ENCODE assay signal across 1 cellular context in the genomic region with DNA sequence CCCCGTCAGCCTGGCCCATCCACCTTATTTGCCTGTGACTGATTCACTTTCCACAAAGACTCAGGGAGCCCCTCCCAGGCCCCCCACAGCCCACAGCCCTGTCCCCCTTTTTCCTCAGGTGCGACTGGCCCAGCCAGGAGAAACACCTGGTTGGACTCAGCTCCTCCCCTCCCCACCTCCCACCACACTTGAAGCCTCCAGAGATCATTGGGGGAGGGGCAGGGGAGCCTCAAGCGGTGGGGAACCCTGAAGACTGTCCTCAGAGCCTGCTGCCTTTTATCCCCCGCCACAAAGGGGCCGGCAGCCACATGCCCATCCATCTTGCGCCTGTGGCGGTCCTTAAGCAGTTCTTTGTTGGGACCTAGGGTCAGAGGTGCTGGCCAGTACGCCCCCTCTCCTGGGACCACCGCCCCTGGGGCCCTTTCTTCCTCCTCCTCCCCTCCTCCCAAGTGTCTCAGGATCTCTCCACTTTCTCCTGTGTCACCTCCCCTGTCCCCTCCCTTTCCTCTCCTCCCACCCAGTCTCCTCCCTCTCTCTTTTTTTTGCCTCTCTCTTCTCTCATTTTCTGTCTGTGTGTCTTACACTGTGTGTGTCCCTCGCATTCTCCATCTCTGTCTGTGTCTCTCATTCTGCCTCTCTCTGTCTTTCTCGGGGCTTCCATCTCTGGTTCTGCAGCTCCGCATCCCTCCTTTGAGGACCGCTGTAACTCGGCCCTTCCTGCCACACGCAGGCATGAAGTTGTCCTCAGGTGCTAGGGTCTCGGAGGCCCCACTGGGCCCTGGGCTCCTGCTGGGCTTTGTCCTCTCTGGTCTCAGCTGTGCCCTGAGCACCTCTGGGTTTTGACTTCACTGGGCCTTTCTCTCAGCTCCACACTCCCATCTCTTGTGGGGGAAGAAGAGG.
TF ChIP-seq lines count a peak whose summit lies in the region.

No MANE protein-coding gene starts in this region.

TF ChIP-seq in HEK293, 187 proteins besides CTCF, POLR2A, EP300 and RAD21 (continued from another document and continues in another):
- TF ChIP-seq, protein P1, sequence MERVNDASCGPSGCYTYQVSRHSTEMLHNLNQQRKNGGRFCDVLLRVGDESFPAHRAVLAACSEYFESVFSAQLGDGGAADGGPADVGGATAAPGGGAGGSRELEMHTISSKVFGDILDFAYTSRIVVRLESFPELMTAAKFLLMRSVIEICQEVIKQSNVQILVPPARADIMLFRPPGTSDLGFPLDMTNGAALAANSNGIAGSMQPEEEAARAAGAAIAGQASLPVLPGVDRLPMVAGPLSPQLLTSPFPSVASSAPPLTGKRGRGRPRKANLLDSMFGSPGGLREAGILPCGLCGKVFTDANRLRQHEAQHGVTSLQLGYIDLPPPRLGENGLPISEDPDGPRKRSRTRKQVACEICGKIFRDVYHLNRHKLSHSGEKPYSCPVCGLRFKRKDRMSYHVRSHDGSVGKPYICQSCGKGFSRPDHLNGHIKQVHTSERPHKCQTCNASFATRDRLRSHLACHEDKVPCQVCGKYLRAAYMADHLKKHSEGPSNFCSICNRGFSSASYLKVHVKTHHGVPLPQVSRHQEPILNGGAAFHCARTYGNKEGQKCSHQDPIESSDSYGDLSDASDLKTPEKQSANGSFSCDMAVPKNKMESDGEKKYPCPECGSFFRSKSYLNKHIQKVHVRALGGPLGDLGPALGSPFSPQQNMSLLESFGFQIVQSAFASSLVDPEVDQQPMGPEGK (tag by site-specific recombination; IDR thresholded peaks at IDR 0.05), result peak; percentile 69
- TF ChIP-seq ZNF394 (tag by site-specific recombination; IDR thresholded peaks at IDR 0.05; ENCODE audit: borderline replicate concordance), result no peak
- peak; percentile 94 for TF ChIP-seq ZNF366 (tag by site-specific recombination; conservative IDR thresholded peaks at IDR 0.05)
- peak; percentile 10; the same call in 1 of the 2 replicates for TF ChIP-seq ZNF596 (tag by site-specific recombination; IDR thresholded peaks at IDR 0.05)
- TF ChIP-seq WT1 (tag by site-specific recombination; IDR thresholded peaks at IDR 0.05), result peak; percentile 94
- peak; percentile 78 for TF ChIP-seq EGR2 (tag by site-specific recombination; IDR thresholded peaks at IDR 0.05; ENCODE audit: low read depth)
- no peak for TF ChIP-seq KLF10 (tag by site-specific recombination; IDR thresholded peaks at IDR 0.05)
- TF ChIP-seq, protein P2, sequence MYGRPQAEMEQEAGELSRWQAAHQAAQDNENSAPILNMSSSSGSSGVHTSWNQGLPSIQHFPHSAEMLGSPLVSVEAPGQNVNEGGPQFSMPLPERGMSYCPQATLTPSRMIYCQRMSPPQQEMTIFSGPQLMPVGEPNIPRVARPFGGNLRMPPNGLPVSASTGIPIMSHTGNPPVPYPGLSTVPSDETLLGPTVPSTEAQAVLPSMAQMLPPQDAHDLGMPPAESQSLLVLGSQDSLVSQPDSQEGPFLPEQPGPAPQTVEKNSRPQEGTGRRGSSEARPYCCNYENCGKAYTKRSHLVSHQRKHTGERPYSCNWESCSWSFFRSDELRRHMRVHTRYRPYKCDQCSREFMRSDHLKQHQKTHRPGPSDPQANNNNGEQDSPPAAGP (tag by site-specific recombination; IDR thresholded peaks at IDR 0.05), result peak; percentile 44; the same call in 1 of the 2 replicates
- no peak for TF ChIP-seq ZNF292 (tag by site-specific recombination; IDR thresholded peaks at IDR 0.05; ENCODE audit: borderline replicate concordance, low read depth)
- TF ChIP-seq ZFHX2 (tag by site-specific recombination; conservative IDR thresholded peaks at IDR 0.05), result peak; percentile 76
- no peak for TF ChIP-seq KLF9 (tag by site-specific recombination; IDR thresholded peaks at IDR 0.05; ENCODE audit: low read depth)
- TF ChIP-seq, protein P3, sequence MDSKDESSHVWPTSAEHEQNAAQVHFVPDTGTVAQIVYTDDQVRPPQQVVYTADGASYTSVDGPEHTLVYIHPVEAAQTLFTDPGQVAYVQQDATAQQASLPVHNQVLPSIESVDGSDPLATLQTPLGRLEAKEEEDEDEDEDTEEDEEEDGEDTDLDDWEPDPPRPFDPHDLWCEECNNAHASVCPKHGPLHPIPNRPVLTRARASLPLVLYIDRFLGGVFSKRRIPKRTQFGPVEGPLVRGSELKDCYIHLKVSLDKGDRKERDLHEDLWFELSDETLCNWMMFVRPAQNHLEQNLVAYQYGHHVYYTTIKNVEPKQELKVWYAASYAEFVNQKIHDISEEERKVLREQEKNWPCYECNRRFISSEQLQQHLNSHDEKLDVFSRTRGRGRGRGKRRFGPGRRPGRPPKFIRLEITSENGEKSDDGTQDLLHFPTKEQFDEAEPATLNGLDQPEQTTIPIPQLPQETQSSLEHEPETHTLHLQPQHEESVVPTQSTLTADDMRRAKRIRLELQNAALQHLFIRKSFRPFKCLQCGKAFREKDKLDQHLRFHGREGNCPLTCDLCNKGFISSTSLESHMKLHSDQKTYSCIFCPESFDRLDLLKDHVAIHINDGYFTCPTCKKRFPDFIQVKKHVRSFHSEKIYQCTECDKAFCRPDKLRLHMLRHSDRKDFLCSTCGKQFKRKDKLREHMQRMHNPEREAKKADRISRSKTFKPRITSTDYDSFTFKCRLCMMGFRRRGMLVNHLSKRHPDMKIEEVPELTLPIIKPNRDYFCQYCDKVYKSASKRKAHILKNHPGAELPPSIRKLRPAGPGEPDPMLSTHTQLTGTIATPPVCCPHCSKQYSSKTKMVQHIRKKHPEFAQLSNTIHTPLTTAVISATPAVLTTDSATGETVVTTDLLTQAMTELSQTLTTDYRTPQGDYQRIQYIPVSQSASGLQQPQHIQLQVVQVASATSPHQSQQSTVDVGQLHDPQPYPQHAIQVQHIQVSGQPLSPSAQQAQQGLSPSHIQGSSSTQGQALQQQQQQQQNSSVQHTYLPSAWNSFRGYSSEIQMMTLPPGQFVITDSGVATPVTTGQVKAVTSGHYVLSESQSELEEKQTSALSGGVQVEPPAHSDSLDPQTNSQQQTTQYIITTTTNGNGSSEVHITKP (tag by site-specific recombination; IDR thresholded peaks at IDR 0.05), result peak; percentile 45; the same call in 1 of the 2 replicates
- TF ChIP-seq, protein P4, sequence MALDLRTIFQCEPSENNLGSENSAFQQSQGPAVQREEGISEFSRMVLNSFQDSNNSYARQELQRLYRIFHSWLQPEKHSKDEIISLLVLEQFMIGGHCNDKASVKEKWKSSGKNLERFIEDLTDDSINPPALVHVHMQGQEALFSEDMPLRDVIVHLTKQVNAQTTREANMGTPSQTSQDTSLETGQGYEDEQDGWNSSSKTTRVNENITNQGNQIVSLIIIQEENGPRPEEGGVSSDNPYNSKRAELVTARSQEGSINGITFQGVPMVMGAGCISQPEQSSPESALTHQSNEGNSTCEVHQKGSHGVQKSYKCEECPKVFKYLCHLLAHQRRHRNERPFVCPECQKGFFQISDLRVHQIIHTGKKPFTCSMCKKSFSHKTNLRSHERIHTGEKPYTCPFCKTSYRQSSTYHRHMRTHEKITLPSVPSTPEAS (tag by site-specific recombination; IDR thresholded peaks at IDR 0.05), result no peak
- no peak for TF ChIP-seq ZNF776 (tag by site-specific recombination; IDR thresholded peaks at IDR 0.05; ENCODE audit: borderline replicate concordance)
- peak; percentile 56 for TF ChIP-seq ZNF335 (tag by site-specific recombination; conservative IDR thresholded peaks at IDR 0.05)
- TF ChIP-seq, protein P5, sequence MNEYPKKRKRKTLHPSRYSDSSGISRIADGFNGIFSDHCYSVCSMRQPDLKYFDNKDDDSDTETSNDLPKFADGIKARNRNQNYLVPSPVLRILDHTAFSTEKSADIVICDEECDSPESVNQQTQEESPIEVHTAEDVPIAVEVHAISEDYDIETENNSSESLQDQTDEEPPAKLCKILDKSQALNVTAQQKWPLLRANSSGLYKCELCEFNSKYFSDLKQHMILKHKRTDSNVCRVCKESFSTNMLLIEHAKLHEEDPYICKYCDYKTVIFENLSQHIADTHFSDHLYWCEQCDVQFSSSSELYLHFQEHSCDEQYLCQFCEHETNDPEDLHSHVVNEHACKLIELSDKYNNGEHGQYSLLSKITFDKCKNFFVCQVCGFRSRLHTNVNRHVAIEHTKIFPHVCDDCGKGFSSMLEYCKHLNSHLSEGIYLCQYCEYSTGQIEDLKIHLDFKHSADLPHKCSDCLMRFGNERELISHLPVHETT (tag by site-specific recombination; IDR thresholded peaks at IDR 0.05), result no peak
- TF ChIP-seq, protein P6, sequence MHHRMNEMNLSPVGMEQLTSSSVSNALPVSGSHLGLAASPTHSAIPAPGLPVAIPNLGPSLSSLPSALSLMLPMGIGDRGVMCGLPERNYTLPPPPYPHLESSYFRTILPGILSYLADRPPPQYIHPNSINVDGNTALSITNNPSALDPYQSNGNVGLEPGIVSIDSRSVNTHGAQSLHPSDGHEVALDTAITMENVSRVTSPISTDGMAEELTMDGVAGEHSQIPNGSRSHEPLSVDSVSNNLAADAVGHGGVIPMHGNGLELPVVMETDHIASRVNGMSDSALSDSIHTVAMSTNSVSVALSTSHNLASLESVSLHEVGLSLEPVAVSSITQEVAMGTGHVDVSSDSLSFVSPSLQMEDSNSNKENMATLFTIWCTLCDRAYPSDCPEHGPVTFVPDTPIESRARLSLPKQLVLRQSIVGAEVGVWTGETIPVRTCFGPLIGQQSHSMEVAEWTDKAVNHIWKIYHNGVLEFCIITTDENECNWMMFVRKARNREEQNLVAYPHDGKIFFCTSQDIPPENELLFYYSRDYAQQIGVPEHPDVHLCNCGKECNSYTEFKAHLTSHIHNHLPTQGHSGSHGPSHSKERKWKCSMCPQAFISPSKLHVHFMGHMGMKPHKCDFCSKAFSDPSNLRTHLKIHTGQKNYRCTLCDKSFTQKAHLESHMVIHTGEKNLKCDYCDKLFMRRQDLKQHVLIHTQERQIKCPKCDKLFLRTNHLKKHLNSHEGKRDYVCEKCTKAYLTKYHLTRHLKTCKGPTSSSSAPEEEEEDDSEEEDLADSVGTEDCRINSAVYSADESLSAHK (tag by site-specific recombination; IDR thresholded peaks at IDR 0.05), result peak; percentile 99
- no peak for TF ChIP-seq ZNF174 (tag by site-specific recombination; IDR thresholded peaks at IDR 0.05)
- TF ChIP-seq, protein P7, sequence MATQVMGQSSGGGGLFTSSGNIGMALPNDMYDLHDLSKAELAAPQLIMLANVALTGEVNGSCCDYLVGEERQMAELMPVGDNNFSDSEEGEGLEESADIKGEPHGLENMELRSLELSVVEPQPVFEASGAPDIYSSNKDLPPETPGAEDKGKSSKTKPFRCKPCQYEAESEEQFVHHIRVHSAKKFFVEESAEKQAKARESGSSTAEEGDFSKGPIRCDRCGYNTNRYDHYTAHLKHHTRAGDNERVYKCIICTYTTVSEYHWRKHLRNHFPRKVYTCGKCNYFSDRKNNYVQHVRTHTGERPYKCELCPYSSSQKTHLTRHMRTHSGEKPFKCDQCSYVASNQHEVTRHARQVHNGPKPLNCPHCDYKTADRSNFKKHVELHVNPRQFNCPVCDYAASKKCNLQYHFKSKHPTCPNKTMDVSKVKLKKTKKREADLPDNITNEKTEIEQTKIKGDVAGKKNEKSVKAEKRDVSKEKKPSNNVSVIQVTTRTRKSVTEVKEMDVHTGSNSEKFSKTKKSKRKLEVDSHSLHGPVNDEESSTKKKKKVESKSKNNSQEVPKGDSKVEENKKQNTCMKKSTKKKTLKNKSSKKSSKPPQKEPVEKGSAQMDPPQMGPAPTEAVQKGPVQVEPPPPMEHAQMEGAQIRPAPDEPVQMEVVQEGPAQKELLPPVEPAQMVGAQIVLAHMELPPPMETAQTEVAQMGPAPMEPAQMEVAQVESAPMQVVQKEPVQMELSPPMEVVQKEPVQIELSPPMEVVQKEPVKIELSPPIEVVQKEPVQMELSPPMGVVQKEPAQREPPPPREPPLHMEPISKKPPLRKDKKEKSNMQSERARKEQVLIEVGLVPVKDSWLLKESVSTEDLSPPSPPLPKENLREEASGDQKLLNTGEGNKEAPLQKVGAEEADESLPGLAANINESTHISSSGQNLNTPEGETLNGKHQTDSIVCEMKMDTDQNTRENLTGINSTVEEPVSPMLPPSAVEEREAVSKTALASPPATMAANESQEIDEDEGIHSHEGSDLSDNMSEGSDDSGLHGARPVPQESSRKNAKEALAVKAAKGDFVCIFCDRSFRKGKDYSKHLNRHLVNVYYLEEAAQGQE (tag by site-specific recombination; IDR thresholded peaks at IDR 0.05), result no peak
- no peak for TF ChIP-seq ZNF416 (tag by site-specific recombination; IDR thresholded peaks at IDR 0.05)
- no peak for TF ChIP-seq TRIM28 (IDR thresholded peaks at IDR 0.05; ENCODE audit: borderline replicate concordance, low read length)
- no peak for TF ChIP-seq ZNF571 (tag by site-specific recombination; IDR thresholded peaks at IDR 0.05)
- no peak for TF ChIP-seq ZNF10 (tag by site-specific recombination; IDR thresholded peaks at IDR 0.05)
- TF ChIP-seq GLIS2 (tag by site-specific recombination; IDR thresholded peaks at IDR 0.05), result peak; percentile 59
- TF ChIP-seq ZNF621 (tag by site-specific recombination; IDR thresholded peaks at IDR 0.05), result no peak
- no peak for TF ChIP-seq HOXA7 (CRISPR knock-in tag; IDR thresholded peaks at IDR 0.05; ENCODE audit: borderline replicate concordance)
- peak; percentile 81 for TF ChIP-seq ZSCAN30 (tag by site-specific recombination; IDR thresholded peaks at IDR 0.05)
- no peak for TF ChIP-seq ZNF426 (tag by site-specific recombination; IDR thresholded peaks at IDR 0.05)
- TF ChIP-seq KLF8 (tag by site-specific recombination; IDR thresholded peaks at IDR 0.05), result no peak
- TF ChIP-seq OSR2 (tag by site-specific recombination; IDR thresholded peaks at IDR 0.05), result no peak
- no peak for TF ChIP-seq ZNF169 (tag by site-specific recombination; IDR thresholded peaks at IDR 0.05)
- no peak for TF ChIP-seq HOXD13 (CRISPR knock-in tag; IDR thresholded peaks at IDR 0.05; ENCODE audit: borderline replicate concordance)
- TF ChIP-seq ZNF624 (tag by site-specific recombination; IDR thresholded peaks at IDR 0.05), result no peak
- TF ChIP-seq SP3 (tag by site-specific recombination; IDR thresholded peaks at IDR 0.05), result peak; percentile 82
- TF ChIP-seq, protein P8, sequence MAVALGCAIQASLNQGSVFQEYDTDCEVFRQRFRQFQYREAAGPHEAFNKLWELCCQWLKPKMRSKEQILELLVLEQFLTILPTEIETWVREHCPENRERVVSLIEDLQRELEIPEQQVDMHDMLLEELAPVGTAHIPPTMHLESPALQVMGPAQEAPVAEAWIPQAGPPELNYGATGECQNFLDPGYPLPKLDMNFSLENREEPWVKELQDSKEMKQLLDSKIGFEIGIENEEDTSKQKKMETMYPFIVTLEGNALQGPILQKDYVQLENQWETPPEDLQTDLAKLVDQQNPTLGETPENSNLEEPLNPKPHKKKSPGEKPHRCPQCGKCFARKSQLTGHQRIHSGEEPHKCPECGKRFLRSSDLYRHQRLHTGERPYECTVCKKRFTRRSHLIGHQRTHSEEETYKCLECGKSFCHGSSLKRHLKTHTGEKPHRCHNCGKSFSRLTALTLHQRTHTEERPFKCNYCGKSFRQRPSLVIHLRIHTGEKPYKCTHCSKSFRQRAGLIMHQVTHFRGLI (tag by site-specific recombination; IDR thresholded peaks at IDR 0.05), result peak; percentile 100
- TF ChIP-seq MYNN (tag by site-specific recombination; IDR thresholded peaks at IDR 0.05; ENCODE audit: borderline replicate concordance), result no peak
- no peak for TF ChIP-seq ZNF211 (tag by site-specific recombination; IDR thresholded peaks at IDR 0.05; ENCODE audit: low read depth)
- TF ChIP-seq ZNF19 (tag by site-specific recombination; IDR thresholded peaks at IDR 0.05; ENCODE audit: low read depth), result no peak
- peak; percentile 31; the same call in 1 of the 2 replicates for TF ChIP-seq GLIS1 (tag by site-specific recombination; IDR thresholded peaks at IDR 0.05)
- no peak for TF ChIP-seq OVOL3 (tag by site-specific recombination; IDR thresholded peaks at IDR 0.05)
- peak; percentile 56 for TF ChIP-seq ZBTB17 (tag by site-specific recombination; IDR thresholded peaks at IDR 0.05)
- no peak for TF ChIP-seq ZNF768 (tag by site-specific recombination; IDR thresholded peaks at IDR 0.05)
- no peak for TF ChIP-seq ZNF140 (tag by site-specific recombination; IDR thresholded peaks at IDR 0.05)
- TF ChIP-seq SP2 (tag by site-specific recombination; IDR thresholded peaks at IDR 0.05), result peak; percentile 47
- TF ChIP-seq ZNF837 (tag by site-specific recombination; IDR thresholded peaks at IDR 0.05), result no peak
